ENCODE assay signal across 16 cellular contexts in the genomic region with DNA sequence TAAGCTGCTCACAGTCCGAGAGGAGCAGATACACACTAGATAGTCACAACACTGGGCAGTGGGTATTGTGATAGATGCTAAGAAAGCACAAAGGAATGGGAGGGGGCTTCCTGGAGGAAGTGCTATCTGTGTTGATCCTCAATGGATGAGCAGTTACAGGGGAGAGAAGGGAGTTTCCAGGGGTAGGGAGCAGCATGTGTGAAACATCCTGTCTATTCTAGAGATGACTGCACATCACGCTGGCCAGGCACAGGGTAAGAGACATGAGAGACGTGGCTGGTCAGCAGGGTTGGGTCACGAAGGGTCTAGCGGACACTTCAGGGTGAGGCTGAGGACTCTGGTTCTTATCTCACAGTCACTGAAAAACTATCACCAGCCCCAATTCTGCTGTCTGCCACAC.
"Had no signal": no experiment of that assay in that cellular context is flagged by ENCODE, and none has a peak within 500 bp of the region (broad histone marks: within the 10 kb centered on the region; RNA-seq: fewer than 3 reads in every experiment).

No MANE protein-coding gene starts in this region.

- H3K36me3 ChIP-seq: adrenal gland, tibial nerve had no signal

- H3K4me3 ChIP-seq: adrenal gland, tibial nerve had no signal

- H3K27ac ChIP-seq: adrenal gland, foreskin keratinocyte, tibial nerve, VCaP had no signal

- H3K4me1 Mint-ChIP-seq: activated naive CD4-positive, alpha-beta T cell treated with anti-CD3 and anti-CD28 coated beads, Interleukin-2, amount 50 U/mL, for 24 hours had no signal

- H3K9me3 ChIP-seq: adrenal gland, tibial nerve had no signal

- H3K36me3 Mint-ChIP-seq: activated naive CD4-positive, alpha-beta T cell treated with anti-CD3 and anti-CD28 coated beads, Interleukin-2, amount 50 U/mL, for 24 hours had no signal

- H3K27me3 ChIP-seq: adrenal gland, tibial nerve had no signal

- ATAC-seq: foreskin keratinocyte, T-helper 17 cell had no signal

- H3K27ac Mint-ChIP-seq: activated naive CD4-positive, alpha-beta T cell treated with anti-CD3 and anti-CD28 coated beads, Interleukin-2, amount 50 U/mL, for 24 hours had no signal

- H3K4me3 Mint-ChIP-seq: activated naive CD4-positive, alpha-beta T cell treated with anti-CD3 and anti-CD28 coated beads, Interleukin-2, amount 50 U/mL, for 24 hours; nephron; T-helper 17 cell had no signal

- DNase-seq: activated CD4-positive, CD25-positive, alpha-beta regulatory T cell treated with anti-CD3 and anti-CD28 coated beads, Interleukin-2, amount 50 U/mL, for 72 hours; activated CD8-positive, alpha-beta memory T cell treated with anti-CD3 and anti-CD28 coated beads for 24 hours; activated gamma-delta T cell; adrenal gland; foreskin keratinocyte; hippocampal formation; midbrain; nucleus accumbens; stimulated activated CD4-positive, alpha-beta T cell treated with anti-CD3 and anti-CD28 coated beads, Interleukin-2, amount 100 ng/mL, for 24 hours; stimulated activated naive CD4-positive, alpha-beta T cell treated with Interleukin-2 at 50 U/mL for 16 hours; substantia nigra; T-helper 17 cell had no signal

- H3K9me3 Mint-ChIP-seq: activated naive CD4-positive, alpha-beta T cell treated with anti-CD3 and anti-CD28 coated beads, Interleukin-2, amount 50 U/mL, for 24 hours; nephron had no signal

- H3K4me1 ChIP-seq: adrenal gland had no signal
